In genomic region chr5:108924457-108924961, GRCh38 we compare ENCODE assay signal across 1 cellular context.
TF ChIP-seq lines count a peak whose summit lies in the region.

No MANE protein-coding gene starts in this region.

TF ChIP-seq in SK-N-SH, 30 proteins besides CTCF, POLR2A, EP300 and RAD21 (continued from another document):
- TF ChIP-seq GABPA (IDR thresholded peaks at IDR 0.05; ENCODE audit: low read depth) (no peak), ELF1 (IDR thresholded peaks at IDR 0.05) (no peak), CHD2 (IDR thresholded peaks at IDR 0.05; ENCODE audit: low read length, partially characterized antibody) (no peak), NFIC (IDR thresholded peaks at IDR 0.05; ENCODE audit: borderline replicate concordance) (no peak), NRF1 (IDR thresholded peaks at IDR 0.05; ENCODE audit: low read depth, low read length) (no peak), TCF12 (IDR thresholded peaks at IDR 0.05) (no peak), RCOR1 (IDR thresholded peaks at IDR 0.05; ENCODE audit: low read length) (no peak), IRF3 (IDR thresholded peaks at IDR 0.05; ENCODE audit: low read depth, low read length) (no peak), POLR2AphosphoS5 (IDR thresholded peaks at IDR 0.05; ENCODE audit: low read depth, low read length) (no peak), MAX (IDR thresholded peaks at IDR 0.05; ENCODE audit: low read depth) (no peak), MEF2A (IDR thresholded peaks at IDR 0.05; ENCODE audit: borderline replicate concordance, low read depth) (no peak), GATA2 (CRISPR knock-in tag; IDR thresholded peaks at IDR 0.05) (no peak), TAF1 (IDR thresholded peaks at IDR 0.05; ENCODE audit: borderline replicate concordance, low read depth, low read length) (no peak), RXRA (IDR thresholded peaks at IDR 0.05; ENCODE audit: borderline replicate concordance, low read depth) (no peak), SIN3A (IDR thresholded peaks at IDR 0.05; ENCODE audit: borderline replicate concordance, low read depth, low read length) (no peak)
